ENCODE assay signal across 8 cellular contexts in genomic region chr19:18274303-18274775, GRCh38. TPM values are rescaled to one million over a fixed set of nuclear protein-coding genes. Genes with fewer than 3 reads are reported as not detected.
DNase-seq lines count a peak whose midpoint lies in the region; ATAC-seq, FAIRE-seq and TF ChIP-seq lines count a peak whose summit lies in the region.

TSS of gene IQCN (minus strand) at chr19:18274452. CDS start at chr19:18269478, 4,974 bp downstream.

- H3K4me3 Mint-ChIP-seq in activated T-cell treated with anti-CD3 and anti-CD28 coated beads, Interleukin-2, amount 50 U/mL, for 72 hours: peak within 1 kb of the TSS in 1 of 2 donors; percentile 29

- H3K4me1 ChIP-seq in right atrium auricular region: peaks cover 0 to 47% of the 10 kb centered on the region in 2 donors

- H3K9me3 ChIP-seq in right atrium auricular region: no peaks in the 10 kb centered on the region

- peaks cover 5 to 13% of the 10 kb centered on the region in 2 donors for H3K36me3 Mint-ChIP-seq in activated T-cell treated with anti-CD3 and anti-CD28 coated beads, Interleukin-2, amount 50 U/mL, for 72 hours (ENCODE audit: insufficient read depth in 2 of 2)

- DNase-seq in HT-29 (ENCODE audit: low spot score) (peak; percentile 75), right atrium auricular region (ENCODE audit: low spot score) (peak; percentile 77), RCC 7860 (ENCODE audit: low spot score) (no peak), NCI-H1048 (lab: John Stamatoyannopoulos, UW) (no peak), putamen (ENCODE audit: low spot score) (no peak)
- peak; percentile 31 to 48 for DNase-seq in activated T-cell treated with anti-CD3 and anti-CD28 coated beads, Interleukin-2, amount 50 U/mL, for 72 hours
- DNase-seq in stimulated activated CD8-positive, alpha-beta memory T cell treated with anti-CD3 and anti-CD28 coated beads, Interleukin-4, amount 100 ng/mL, for 48 hours: peak; percentile 64

- no peaks in the 10 kb centered on the region for H3K9me3 Mint-ChIP-seq in activated T-cell treated with anti-CD3 and anti-CD28 coated beads, Interleukin-2, amount 50 U/mL, for 72 hours

- H3K27me3 Mint-ChIP-seq in activated T-cell treated with anti-CD3 and anti-CD28 coated beads, Interleukin-2, amount 50 U/mL, for 72 hours (ENCODE audit: low read depth): no peaks in the 10 kb centered on the region

- H3K27ac Mint-ChIP-seq in activated T-cell treated with anti-CD3 and anti-CD28 coated beads, Interleukin-2, amount 50 U/mL, for 72 hours: no peak within 1 kb of the TSS

- FAIRE-seq in RCC 7860 (lab: Jason Lieb, UNC): no peak

- peaks cover 41% of the 10 kb centered on the region for H3K4me1 Mint-ChIP-seq in activated T-cell treated with anti-CD3 and anti-CD28 coated beads, Interleukin-2, amount 50 U/mL, for 72 hours (ENCODE audit: low read depth)

- TF ChIP-seq CTCF in right atrium auricular region (IDR thresholded peaks at IDR 0.05): no peak

- H3K27ac ChIP-seq in right atrium auricular region: peak within 1 kb of the TSS; percentile 78 to 82

- ATAC-seq in activated T-cell treated with anti-CD3 and anti-CD28 coated beads, Interleukin-2, amount 50 U/mL, for 72 hours (replicated peaks in 1 of 2): peak; percentile 26 to 43
- ATAC-seq in GM19035 (IDR thresholded peaks at IDR 0.05; ENCODE audit: unreplicated experiment): no peak

- H3K4me3 ChIP-seq in right atrium auricular region: no peak within 1 kb of the TSS

- no peaks in the 10 kb centered on the region for H3K27me3 ChIP-seq in right atrium auricular region

- H3K36me3 ChIP-seq in right atrium auricular region: peaks cover 15% of the 10 kb centered on the region

RNA-seq across cellular contexts. Expression of gene IQCN, which starts in this region (rescaled TPM):
- total RNA-seq in HT-29 (2014; rRNA removed; shearing (Covaris generic)): 0.71 and 1.1 TPM in 2 replicates
- total RNA-seq in activated T-cell treated with anti-CD3 and anti-CD28 coated beads, Interleukin-2, amount 50 U/mL, for 72 hours: 1 to 10 TPM; 2.2 to 2.8 TPM
- 1 to 10 TPM in 1 of 2 donors, under 1 TPM in 1; 0.52 to 1.5 TPM for total RNA-seq in right atrium auricular region

Comparison
In these comparisons a context has a peak if more than half of its experiments do, and no peak if none do; other contexts are left out.
1. DNase-seq: peak in HT-29 (single experiment), activated T-cell treated with anti-CD3 and anti-CD28 coated beads, Interleukin-2, amount 50 U/mL, for 72 hours (2 of 2), right atrium auricular region (single experiment) and stimulated activated CD8-positive, alpha-beta memory T cell treated with anti-CD3 and anti-CD28 coated beads, Interleukin-4, amount 100 ng/mL, for 48 hours (single experiment); none in RCC 7860 (single experiment), NCI-H1048 (single experiment) and putamen (single experiment).